ENCODE assay signal across 8 cellular contexts in the genomic region with DNA sequence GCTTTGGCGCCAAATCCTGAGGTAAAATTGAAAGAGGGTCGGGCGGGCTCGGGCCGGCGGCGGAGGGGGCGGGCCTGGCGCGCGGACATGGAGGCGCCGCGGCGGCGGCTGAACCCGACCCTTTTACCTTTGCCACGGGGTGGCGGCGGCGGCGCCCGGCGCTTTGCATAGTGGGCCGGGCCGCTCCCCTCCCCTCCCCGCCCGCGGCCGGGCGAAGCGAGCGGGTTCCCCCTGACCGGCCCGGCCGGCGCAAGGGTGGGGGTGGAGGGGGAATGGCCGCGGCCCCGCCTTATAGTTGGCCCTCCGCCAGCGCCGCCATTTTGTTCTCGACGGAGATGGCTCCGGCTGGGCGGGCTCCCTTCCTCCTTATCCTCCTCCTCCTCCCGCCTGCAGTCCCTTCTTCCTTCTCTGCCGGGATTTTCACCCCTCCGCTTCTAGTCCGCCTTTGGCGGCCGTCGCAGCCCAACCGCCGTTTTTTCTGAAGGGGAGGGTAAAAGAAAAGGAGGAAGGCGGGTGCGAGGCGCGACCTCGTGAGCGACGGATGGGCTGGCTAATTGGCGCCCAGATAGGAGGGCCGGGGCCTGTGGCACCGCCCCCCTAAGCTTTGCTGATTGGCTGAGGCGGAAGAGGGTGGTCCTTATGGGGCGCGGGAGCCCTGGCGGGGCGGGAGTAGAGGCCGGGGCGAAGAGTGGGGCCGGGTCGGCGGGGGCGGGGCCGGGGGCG. TPM values are rescaled to one million over a fixed set of nuclear protein-coding genes. Genes with fewer than 3 reads are reported as not detected.
DNase-seq lines count a peak whose midpoint lies in the region; ATAC-seq, FAIRE-seq and TF ChIP-seq lines count a peak whose summit lies in the region.

No MANE protein-coding gene starts in this region.

- H3K4me1 ChIP-seq in pancreas (peaks cover 8 to 22% (median 19%) of the 10 kb centered on the region in 3 donors), tibial artery (peaks cover 0 to 50% (median 16%) of the 10 kb centered on the region in 4 donors)

- no peak for TF ChIP-seq CTCF in GM12875 (IDR thresholded peaks at IDR 0.05; ENCODE audit: borderline replicate concordance, insufficient read depth, low read depth, low read length)
- TF ChIP-seq CTCF in SU-DHL-6 (IDR thresholded peaks at IDR 0.05; ENCODE audit: insufficient read depth, low read length, poor library complexity, severe bottlenecking) = no peak
- no peak for TF ChIP-seq CTCF in pancreas (IDR thresholded peaks at IDR 0.05)
- TF ChIP-seq CTCF in tibial artery (IDR thresholded peaks at IDR 0.05) = no peak

- intact Hi-C loops in Right ventricle myocardium superior (cut with DNase I) = no loop called here
- intact Hi-C loops in pancreas (cut with DNase I) = no loop called here
- intact Hi-C loops in tibial artery (cut with DNase I; ENCODE audit: low total_unique reads) = loop anchor here (10.0 kb wide), 1 partner anchor 823 kb away; the partner anchor contains the start of genes CHCHD4 and TMEM43

- no peaks in the 10 kb centered on the region for H3K9me3 Mint-ChIP-seq in activated naive CD8-positive, alpha-beta T cell treated with anti-CD3 and anti-CD28 coated beads, Interleukin-2, amount 50 U/mL, for 24 hours

- peak overlapping the region; percentile 93 for H3K4me3 ChIP-seq in GM12875 (ENCODE audit: low read depth, low read length)
- H3K4me3 ChIP-seq in SU-DHL-6 (ENCODE audit: insufficient read depth, low read length, poor library complexity, severe bottlenecking) = peak overlapping the region; percentile 96
- H3K4me3 ChIP-seq in pancreas = peak overlapping the region; percentile 66 to 91 (median 89)
- peak overlapping the region; percentile 77 to 94 for H3K4me3 ChIP-seq in tibial artery

- H3K27ac Mint-ChIP-seq in activated naive CD8-positive, alpha-beta T cell treated with anti-CD3 and anti-CD28 coated beads, Interleukin-2, amount 50 U/mL, for 24 hours = peak overlapping the region; percentile 99

- peaks cover 3% of the 10 kb centered on the region; the same call in 1 of the 2 replicates for H4K20me1 ChIP-seq in SU-DHL-6 (ENCODE audit: low read depth, low read length)

- H3K36me3 ChIP-seq in SU-DHL-6 (ENCODE audit: low read length) (peaks cover 23% of the 10 kb centered on the region), pancreas (peaks cover 0 to 18% (median 3%) of the 10 kb centered on the region in 3 donors), tibial artery (peaks cover 22 to 28% (median 27%) of the 10 kb centered on the region in 3 donors)

- peak; percentile 85 for ATAC-seq in HG02763 (IDR thresholded peaks at IDR 0.05; ENCODE audit: unreplicated experiment)
- ATAC-seq in activated naive CD8-positive, alpha-beta T cell treated with anti-CD3 and anti-CD28 coated beads, Interleukin-2, amount 50 U/mL, for 24 hours = peak; percentile 95
- peak; percentile 96 for ATAC-seq in Right ventricle myocardium superior (ENCODE audit: poor library complexity)
- peak; percentile 94 to 98 (median 95) for ATAC-seq in pancreas

- H3K27ac ChIP-seq in SU-DHL-6 (ENCODE audit: low read depth, low read length) (peak overlapping the region; percentile 97), pancreas (peak overlapping the region; percentile 92 to 98 (median 96)), tibial artery (peak overlapping the region; percentile 93 to 94)

- no peak for FAIRE-seq in pancreas (lab: Jason Lieb, UNC)

- peak overlapping the region; percentile 97 for H3K4me3 Mint-ChIP-seq in activated naive CD8-positive, alpha-beta T cell treated with anti-CD3 and anti-CD28 coated beads, Interleukin-2, amount 50 U/mL, for 24 hours

- DNase-seq in NCI-H1417 (lab: John Stamatoyannopoulos, UW) = peak; percentile 91 to 95 (median 94)
- DNase-seq in activated naive CD8-positive, alpha-beta T cell treated with anti-CD3 and anti-CD28 coated beads, Interleukin-2, amount 50 U/mL, for 24 hours = peak; percentile 95
- peak; percentile 97 for DNase-seq in Right ventricle myocardium superior
- DNase-seq in pancreas = peak; percentile 96 to 99 (median 97)
- peak; percentile 96 to 98 for DNase-seq in tibial artery

- H3K4me1 Mint-ChIP-seq in activated naive CD8-positive, alpha-beta T cell treated with anti-CD3 and anti-CD28 coated beads, Interleukin-2, amount 50 U/mL, for 24 hours = peaks cover 44% of the 10 kb centered on the region

- peaks cover 11% of the 10 kb centered on the region; the same call in 1 of the 2 replicates for H3F3A ChIP-seq in SU-DHL-6 (ENCODE audit: insufficient read depth)

- WGBS in pancreas, 2 donors = 1% methylated on average over 53 to 79 of the region's 79 CpGs

- peak overlapping the region; percentile 93 for H3K9ac ChIP-seq in SU-DHL-6 (ENCODE audit: low read length)

- H3K9me2 ChIP-seq in SU-DHL-6 (replicated peaks; ENCODE audit: insufficient read depth, low read length) = no peaks in the 10 kb centered on the region

- H3K79me2 ChIP-seq in SU-DHL-6 (ENCODE audit: insufficient read depth, low read length) = peaks cover 69% of the 10 kb centered on the region

- H2AFZ ChIP-seq in SU-DHL-6 (ENCODE audit: low read depth, low read length, severe bottlenecking) = peak overlapping the region; percentile 87

- peaks cover 24% of the 10 kb centered on the region for H3K36me3 Mint-ChIP-seq in activated naive CD8-positive, alpha-beta T cell treated with anti-CD3 and anti-CD28 coated beads, Interleukin-2, amount 50 U/mL, for 24 hours (ENCODE audit: low read depth)

- no peaks in the 10 kb centered on the region for H3K27me3 Mint-ChIP-seq in activated naive CD8-positive, alpha-beta T cell treated with anti-CD3 and anti-CD28 coated beads, Interleukin-2, amount 50 U/mL, for 24 hours

- no peaks in the 10 kb centered on the region for H3K27me3 ChIP-seq in SU-DHL-6 (ENCODE audit: low read length)
- no peaks in the 10 kb centered on the region for H3K27me3 ChIP-seq in pancreas
- H3K27me3 ChIP-seq in tibial artery = no peaks in the 10 kb centered on the region

- H3K4me2 ChIP-seq in SU-DHL-6 (ENCODE audit: low read depth, low read length, poor library complexity, severe bottlenecking) = peak overlapping the region; percentile 98

- H3K9me3 ChIP-seq in SU-DHL-6 (ENCODE audit: insufficient read depth, low read length) = no peaks in the 10 kb centered on the region
- H3K9me3 ChIP-seq in pancreas = no peaks in the 10 kb centered on the region
- H3K9me3 ChIP-seq in tibial artery = no peaks in the 10 kb centered on the region

RNA-seq across cellular contexts. Expression of gene NR2C2, which starts 0.7 kb away (rescaled TPM):
- total RNA-seq in Right ventricle myocardium superior = 25.4 TPM
- total RNA-seq in pancreas = 10 to 100 TPM; 13.6 to 25.1 (median 15.2) TPM
- polyA plus RNA-seq in pancreas = 1 to 10 TPM; 5.4 to 8.8 TPM

Comparison
In these comparisons a context has a peak if more than half of its experiments do, and no peak if none do; other contexts are left out.
1. Peak in every context shown above with its lines: DNase-seq, ATAC-seq, H3K4me3 ChIP-seq and H3K27ac ChIP-seq.